1 cellular context compared by ENCODE assay signal in genomic region chr2:159029936-159030335, GRCh38.
TF ChIP-seq lines count a peak whose summit lies in the region.

No MANE protein-coding gene starts in this region.

TF ChIP-seq in IMR-90, 13 proteins besides CTCF, POLR2A, EP300 and RAD21:
- TF ChIP-seq MXI1 (IDR thresholded peaks at IDR 0.05; ENCODE audit: borderline replicate concordance, low read depth, low read length), result no peak
- no peak for TF ChIP-seq SMC3 (IDR thresholded peaks at IDR 0.05; ENCODE audit: low read depth, low read length)
- no peak for TF ChIP-seq CHD1 (IDR thresholded peaks at IDR 0.05; ENCODE audit: low read depth, low read length)
- no peak for TF ChIP-seq FOS (IDR thresholded peaks at IDR 0.05; ENCODE audit: low read depth, low read length)
- no peak for TF ChIP-seq CEBPB (IDR thresholded peaks at IDR 0.05; ENCODE audit: low read depth, low read length)
- TF ChIP-seq USF2 (IDR thresholded peaks at IDR 0.05; ENCODE audit: low read depth, low read length), result no peak
- TF ChIP-seq MAZ (IDR thresholded peaks at IDR 0.05; ENCODE audit: borderline replicate concordance, low read depth, low read length), result no peak
- TF ChIP-seq NFE2L2 (IDR thresholded peaks at IDR 0.05; ENCODE audit: low read depth, low read length), result no peak
- no peak for TF ChIP-seq RFX5 (IDR thresholded peaks at IDR 0.05; ENCODE audit: low read depth, low read length)
- no peak for TF ChIP-seq BHLHE40 (IDR thresholded peaks at IDR 0.05; ENCODE audit: low read depth, low read length)
- no peak for TF ChIP-seq RCOR1 (IDR thresholded peaks at IDR 0.05; ENCODE audit: insufficient replicate concordance, low read length)
- no peak for TF ChIP-seq ELK1 (IDR thresholded peaks at IDR 0.05; ENCODE audit: borderline replicate concordance, low read depth, low read length)
- no peak for TF ChIP-seq MAFK (IDR thresholded peaks at IDR 0.05; ENCODE audit: low read depth, low read length)
TF ChIP-seq in IMR-90: peak in this region for 0.
